Comparison of ENCODE assay signal across 1 cellular context in genomic region chr6:26330835-26331808, GRCh38.
TF ChIP-seq lines count a peak whose summit lies in the region.

No MANE protein-coding gene starts in this region.

TF ChIP-seq in K562, 482 proteins besides CTCF, POLR2A, EP300 and RAD21 (continued from another document and continues in another):
- TF ChIP-seq, protein P1, sequence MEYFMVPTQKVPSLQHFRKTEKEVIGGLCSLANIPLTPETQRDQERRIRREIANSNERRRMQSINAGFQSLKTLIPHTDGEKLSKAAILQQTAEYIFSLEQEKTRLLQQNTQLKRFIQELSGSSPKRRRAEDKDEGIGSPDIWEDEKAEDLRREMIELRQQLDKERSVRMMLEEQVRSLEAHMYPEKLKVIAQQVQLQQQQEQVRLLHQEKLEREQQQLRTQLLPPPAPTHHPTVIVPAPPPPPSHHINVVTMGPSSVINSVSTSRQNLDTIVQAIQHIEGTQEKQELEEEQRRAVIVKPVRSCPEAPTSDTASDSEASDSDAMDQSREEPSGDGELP (CRISPR knock-in tag; IDR thresholded peaks at IDR 0.05; ENCODE audit: borderline replicate concordance): peak; percentile 58; the same call in 1 of the 2 replicates
- TF ChIP-seq FOXJ2 (tag; IDR thresholded peaks at IDR 0.05) (no peak), EWSR1 (IDR thresholded peaks at IDR 0.05; ENCODE audit: borderline replicate concordance, low read depth, partially characterized antibody) (no peak), NFXL1 (CRISPR knock-in tag; IDR thresholded peaks at IDR 0.05) (no peak), NELFE (IDR thresholded peaks at IDR 0.05; ENCODE audit: insufficient read depth, insufficient read length) (no peak), SUPT5H (IDR thresholded peaks at IDR 0.05) (no peak), HDAC2 (IDR thresholded peaks at IDR 0.05) (peak; percentile 49; the same call in 1 of the 2 replicates), CHD1 (IDR thresholded peaks at IDR 0.05; ENCODE audit: low read length) (peak; percentile 26), ZSCAN32 (CRISPR knock-in tag; IDR thresholded peaks at IDR 0.05) (peak; percentile 4; the same call in 1 of the 2 replicates), SMARCE1 (IDR thresholded peaks at IDR 0.05) (peak; percentile 87), JUN (IDR thresholded peaks at IDR 0.05; ENCODE audit: borderline replicate concordance, low read depth, low read length) (peak; percentile 31; the same call in 1 of the 2 replicates), JUN (CRISPR knock-in tag; IDR thresholded peaks at IDR 0.05; ENCODE audit: borderline replicate concordance) (no peak), PRDM10 (IDR thresholded peaks at IDR 0.05; ENCODE audit: partially characterized antibody) (peak; percentile 53), SNIP1 (IDR thresholded peaks at IDR 0.05; ENCODE audit: low read depth) (no peak), SIN3A (IDR thresholded peaks at IDR 0.05; ENCODE audit: borderline replicate concordance in 2 of 2, control insufficient read depth in 1 of 2, low read depth in 2 of 2, low read length in 2 of 2) (0 out of 4 replicates have a peak, but pooled peaks of 1 of the 2 experiments have one; percentile 54), ZMIZ1 (IDR thresholded peaks at IDR 0.05; ENCODE audit: low read depth in 2 of 2, low read length in 2 of 2) (0 out of 4 replicates have a peak, but pooled peaks of 1 of the 2 experiments have one; percentile 25), ZNF354B (CRISPR knock-in tag; IDR thresholded peaks at IDR 0.05) (no peak), EGR1 (conservative IDR thresholded peaks at IDR 0.05) (peak; percentile 95), GMEB1 (CRISPR knock-in tag; IDR thresholded peaks at IDR 0.05) (no peak), KDM1A (IDR thresholded peaks at IDR 0.05) (peak; percentile 33 to 60; a peak in 3 of 4 replicates), EHMT2 (IDR thresholded peaks at IDR 0.05) (peak; percentile 62), CBX1 (IDR thresholded peaks at IDR 0.05; ENCODE audit: low read depth) (no peak), KDM5B (IDR thresholded peaks at IDR 0.05; ENCODE audit: insufficient replicate concordance, low read depth, low read length) (peak; percentile 22), ELF4 (CRISPR knock-in tag; IDR thresholded peaks at IDR 0.05) (no peak), ZNF143 (CRISPR knock-in tag; IDR thresholded peaks at IDR 0.05) (no peak), NFRKB (IDR thresholded peaks at IDR 0.05; ENCODE audit: low read depth) (peak; percentile 52; the same call in 1 of the 2 replicates), UBTF (IDR thresholded peaks at IDR 0.05; ENCODE audit: borderline replicate concordance in 1 of 2, low read depth in 2 of 2, low read length in 2 of 2) (peak; percentile 69 to 72; a peak in 3 of 4 replicates), NBN (IDR thresholded peaks at IDR 0.05; ENCODE audit: low read depth) (peak; percentile 51; the same call in 1 of the 2 replicates), BDP1 (IDR thresholded peaks at IDR 0.05; ENCODE audit: insufficient read depth, insufficient read length) (peak; percentile 43), TCFL5 (CRISPR knock-in tag; conservative IDR thresholded peaks at IDR 0.05) (no peak), ZNF175 (CRISPR knock-in tag; IDR thresholded peaks at IDR 0.05; ENCODE audit: low read depth) (no peak), KLF10 (CRISPR knock-in tag; IDR thresholded peaks at IDR 0.05) (no peak), RB1 (IDR thresholded peaks at IDR 0.05; ENCODE audit: low read depth) (peak; percentile 51; the same call in 1 of the 2 replicates), BRF1 (IDR thresholded peaks at IDR 0.05; ENCODE audit: borderline replicate concordance, extremely low read depth, insufficient read length) (no peak), MCM5 (IDR thresholded peaks at IDR 0.05; ENCODE audit: low read depth) (no peak), NFE2 (IDR thresholded peaks at IDR 0.05; ENCODE audit: low read depth) (0 out of 2 replicates have a peak, but pooled peaks have one; percentile 2), ZNF174 (CRISPR knock-in tag; IDR thresholded peaks at IDR 0.05) (no peak), SLC30A9 (CRISPR knock-in tag; IDR thresholded peaks at IDR 0.05) (no peak), THRA (IDR thresholded peaks at IDR 0.05) (no peak)
- TF ChIP-seq, protein P2, sequence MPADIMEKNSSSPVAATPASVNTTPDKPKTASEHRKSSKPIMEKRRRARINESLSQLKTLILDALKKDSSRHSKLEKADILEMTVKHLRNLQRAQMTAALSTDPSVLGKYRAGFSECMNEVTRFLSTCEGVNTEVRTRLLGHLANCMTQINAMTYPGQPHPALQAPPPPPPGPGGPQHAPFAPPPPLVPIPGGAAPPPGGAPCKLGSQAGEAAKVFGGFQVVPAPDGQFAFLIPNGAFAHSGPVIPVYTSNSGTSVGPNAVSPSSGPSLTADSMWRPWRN (IDR thresholded peaks at IDR 0.05; ENCODE audit: low read depth): no peak
- TF ChIP-seq, protein P3, sequence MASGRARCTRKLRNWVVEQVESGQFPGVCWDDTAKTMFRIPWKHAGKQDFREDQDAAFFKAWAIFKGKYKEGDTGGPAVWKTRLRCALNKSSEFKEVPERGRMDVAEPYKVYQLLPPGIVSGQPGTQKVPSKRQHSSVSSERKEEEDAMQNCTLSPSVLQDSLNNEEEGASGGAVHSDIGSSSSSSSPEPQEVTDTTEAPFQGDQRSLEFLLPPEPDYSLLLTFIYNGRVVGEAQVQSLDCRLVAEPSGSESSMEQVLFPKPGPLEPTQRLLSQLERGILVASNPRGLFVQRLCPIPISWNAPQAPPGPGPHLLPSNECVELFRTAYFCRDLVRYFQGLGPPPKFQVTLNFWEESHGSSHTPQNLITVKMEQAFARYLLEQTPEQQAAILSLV (tag; IDR thresholded peaks at IDR 0.05): no peak
- TF ChIP-seq, protein P4, sequence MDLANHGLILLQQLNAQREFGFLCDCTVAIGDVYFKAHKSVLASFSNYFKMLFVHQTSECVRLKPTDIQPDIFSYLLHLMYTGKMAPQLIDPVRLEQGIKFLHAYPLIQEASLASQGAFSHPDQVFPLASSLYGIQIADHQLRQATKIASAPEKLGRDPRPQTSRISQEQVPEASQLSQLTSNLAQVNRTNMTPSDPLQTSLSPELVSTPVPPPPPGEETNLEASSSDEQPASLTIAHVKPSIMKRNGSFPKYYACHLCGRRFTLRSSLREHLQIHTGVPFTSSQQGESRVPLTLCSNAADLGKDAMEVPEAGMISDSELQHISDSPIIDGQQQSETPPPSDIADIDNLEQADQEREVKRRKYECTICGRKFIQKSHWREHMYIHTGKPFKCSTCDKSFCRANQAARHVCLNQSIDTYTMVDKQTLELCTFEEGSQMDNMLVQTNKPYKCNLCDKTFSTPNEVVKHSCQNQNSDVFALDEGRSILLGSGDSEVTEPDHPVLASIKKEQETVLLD (IDR thresholded peaks at IDR 0.05): peak; percentile 34; the same call in 1 of the 2 replicates
- TF ChIP-seq, protein P5, sequence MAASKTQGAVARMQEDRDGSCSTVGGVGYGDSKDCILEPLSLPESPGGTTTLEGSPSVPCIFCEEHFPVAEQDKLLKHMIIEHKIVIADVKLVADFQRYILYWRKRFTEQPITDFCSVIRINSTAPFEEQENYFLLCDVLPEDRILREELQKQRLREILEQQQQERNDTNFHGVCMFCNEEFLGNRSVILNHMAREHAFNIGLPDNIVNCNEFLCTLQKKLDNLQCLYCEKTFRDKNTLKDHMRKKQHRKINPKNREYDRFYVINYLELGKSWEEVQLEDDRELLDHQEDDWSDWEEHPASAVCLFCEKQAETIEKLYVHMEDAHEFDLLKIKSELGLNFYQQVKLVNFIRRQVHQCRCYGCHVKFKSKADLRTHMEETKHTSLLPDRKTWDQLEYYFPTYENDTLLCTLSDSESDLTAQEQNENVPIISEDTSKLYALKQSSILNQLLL (CRISPR knock-in tag; IDR thresholded peaks at IDR 0.05; ENCODE audit: borderline replicate concordance): no peak
- TF ChIP-seq, protein P6, sequence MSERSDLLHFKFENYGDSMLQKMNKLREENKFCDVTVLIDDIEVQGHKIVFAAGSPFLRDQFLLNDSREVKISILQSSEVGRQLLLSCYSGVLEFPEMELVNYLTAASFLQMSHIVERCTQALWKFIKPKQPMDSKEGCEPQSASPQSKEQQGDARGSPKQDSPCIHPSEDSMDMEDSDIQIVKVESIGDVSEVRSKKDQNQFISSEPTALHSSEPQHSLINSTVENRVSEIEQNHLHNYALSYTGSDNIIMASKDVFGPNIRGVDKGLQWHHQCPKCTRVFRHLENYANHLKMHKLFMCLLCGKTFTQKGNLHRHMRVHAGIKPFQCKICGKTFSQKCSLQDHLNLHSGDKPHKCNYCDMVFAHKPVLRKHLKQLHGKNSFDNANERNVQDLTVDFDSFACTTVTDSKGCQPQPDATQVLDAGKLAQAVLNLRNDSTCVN (CRISPR knock-in tag; IDR thresholded peaks at IDR 0.05): no peak
